In the genomic region with DNA sequence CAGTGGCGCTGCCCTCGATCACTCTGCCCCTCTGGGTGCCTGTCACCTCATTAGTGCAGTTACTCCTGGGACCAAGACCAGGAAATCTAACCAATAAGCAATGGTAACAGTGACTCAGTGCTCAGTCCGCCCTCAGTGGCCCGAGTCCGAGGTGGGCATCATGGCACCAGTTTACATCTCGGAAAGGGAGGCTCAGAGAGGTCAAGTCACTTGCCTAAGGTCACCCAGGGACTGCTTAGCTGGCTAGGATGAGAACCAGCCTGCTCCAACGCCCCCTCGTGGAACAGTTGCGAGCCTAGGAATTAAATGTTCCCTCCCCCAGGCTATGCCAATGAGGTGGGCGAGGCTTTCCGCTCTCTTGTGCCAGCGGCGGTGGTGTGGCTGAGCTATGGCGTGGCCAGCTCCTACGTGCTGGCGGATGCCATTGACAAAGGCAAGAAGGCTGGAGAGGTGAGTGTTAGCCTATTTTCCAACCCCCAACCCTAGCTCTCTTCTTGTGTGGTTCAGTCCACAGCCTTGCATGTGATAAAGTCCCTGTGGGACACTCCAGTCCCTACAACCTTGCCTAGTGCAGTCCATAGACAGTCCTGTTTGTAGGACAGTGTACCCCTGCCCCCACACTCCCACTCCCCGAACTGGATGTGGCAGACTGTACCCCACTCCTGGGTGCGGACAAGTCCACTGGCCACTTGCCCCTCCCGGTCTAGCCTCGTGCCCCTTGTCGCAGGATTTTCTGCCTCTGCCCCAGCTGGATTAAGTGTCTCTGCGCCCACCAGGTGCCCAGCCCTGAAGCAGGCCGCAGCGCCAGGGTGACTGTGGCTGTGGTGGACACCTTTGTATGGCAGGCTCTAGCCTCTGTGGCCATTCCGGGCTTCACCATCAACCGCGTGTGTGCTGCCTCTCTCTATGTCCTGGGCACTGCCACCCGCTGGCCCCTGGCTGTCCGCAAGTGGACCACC, we compare ENCODE assay signal across 1 cellular context.
A peak's percentile ranks its signal among the peaks of the same experiment; 100 is the strongest.
TF ChIP-seq lines count a peak whose summit lies in the region.

No MANE protein-coding gene starts in this region.

TF ChIP-seq in GM12878, 131 proteins besides CTCF, POLR2A, EP300 and RAD21 (continued from another document):
- TF ChIP-seq, protein P1, sequence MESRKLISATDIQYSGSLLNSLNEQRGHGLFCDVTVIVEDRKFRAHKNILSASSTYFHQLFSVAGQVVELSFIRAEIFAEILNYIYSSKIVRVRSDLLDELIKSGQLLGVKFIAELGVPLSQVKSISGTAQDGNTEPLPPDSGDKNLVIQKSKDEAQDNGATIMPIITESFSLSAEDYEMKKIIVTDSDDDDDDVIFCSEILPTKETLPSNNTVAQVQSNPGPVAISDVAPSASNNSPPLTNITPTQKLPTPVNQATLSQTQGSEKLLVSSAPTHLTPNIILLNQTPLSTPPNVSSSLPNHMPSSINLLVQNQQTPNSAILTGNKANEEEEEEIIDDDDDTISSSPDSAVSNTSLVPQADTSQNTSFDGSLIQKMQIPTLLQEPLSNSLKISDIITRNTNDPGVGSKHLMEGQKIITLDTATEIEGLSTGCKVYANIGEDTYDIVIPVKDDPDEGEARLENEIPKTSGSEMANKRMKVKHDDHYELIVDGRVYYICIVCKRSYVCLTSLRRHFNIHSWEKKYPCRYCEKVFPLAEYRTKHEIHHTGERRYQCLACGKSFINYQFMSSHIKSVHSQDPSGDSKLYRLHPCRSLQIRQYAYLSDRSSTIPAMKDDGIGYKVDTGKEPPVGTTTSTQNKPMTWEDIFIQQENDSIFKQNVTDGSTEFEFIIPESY (IDR thresholded peaks at IDR 0.05): no peak
- TF ChIP-seq SREBF1 (IDR thresholded peaks at IDR 0.05; ENCODE audit: low read length) (no peak), SIN3A (IDR thresholded peaks at IDR 0.05; ENCODE audit: low read depth, low read length) (no peak), ZBTB11 (CRISPR knock-in tag; IDR thresholded peaks at IDR 0.05) (no peak), SP1 (IDR thresholded peaks at IDR 0.05; ENCODE audit: low read depth, low read length) (no peak), RFX5 (IDR thresholded peaks at IDR 0.05; ENCODE audit: low read depth, low read length) (0 out of 2 replicates have a peak, but pooled peaks have one; percentile 17), SMAD5 (IDR thresholded peaks at IDR 0.05; ENCODE audit: low read depth) (no peak), SKIL (IDR thresholded peaks at IDR 0.05; ENCODE audit: low read depth, poor library complexity, severe bottlenecking) (no peak), ZZZ3 (IDR thresholded peaks at IDR 0.05; ENCODE audit: control insufficient read depth, insufficient read length, low read depth) (no peak), YY1 (IDR thresholded peaks at IDR 0.05; ENCODE audit: low read depth, low read length) (peak; percentile 50; the same call in 1 of the 2 replicates), ZNF217 (IDR thresholded peaks at IDR 0.05) (peak; percentile 59; the same call in 1 of the 2 replicates), POLR2AphosphoS5 (IDR thresholded peaks at IDR 0.05; ENCODE audit: low read length) (no peak), EZH2 (IDR thresholded peaks at IDR 0.05; ENCODE audit: borderline replicate concordance, control insufficient read depth, low read depth, low read length) (no peak), SIX5 (IDR thresholded peaks at IDR 0.05; ENCODE audit: low read depth, low read length, severe bottlenecking) (no peak), KDM1A (IDR thresholded peaks at IDR 0.05; ENCODE audit: borderline replicate concordance) (peak; percentile 41; the same call in 1 of the 2 replicates), BMI1 (IDR thresholded peaks at IDR 0.05; ENCODE audit: borderline replicate concordance) (no peak), ZBED1 (IDR thresholded peaks at IDR 0.05; ENCODE audit: borderline replicate concordance) (no peak), BCL11A (IDR thresholded peaks at IDR 0.05; ENCODE audit: low read depth, low read length) (no peak), HCFC1 (IDR thresholded peaks at IDR 0.05; ENCODE audit: low read length) (no peak), SMC3 (IDR thresholded peaks at IDR 0.05; ENCODE audit: borderline replicate concordance, low read length) (peak; percentile 47; the same call in 1 of the 2 replicates)
